In the genomic region with DNA sequence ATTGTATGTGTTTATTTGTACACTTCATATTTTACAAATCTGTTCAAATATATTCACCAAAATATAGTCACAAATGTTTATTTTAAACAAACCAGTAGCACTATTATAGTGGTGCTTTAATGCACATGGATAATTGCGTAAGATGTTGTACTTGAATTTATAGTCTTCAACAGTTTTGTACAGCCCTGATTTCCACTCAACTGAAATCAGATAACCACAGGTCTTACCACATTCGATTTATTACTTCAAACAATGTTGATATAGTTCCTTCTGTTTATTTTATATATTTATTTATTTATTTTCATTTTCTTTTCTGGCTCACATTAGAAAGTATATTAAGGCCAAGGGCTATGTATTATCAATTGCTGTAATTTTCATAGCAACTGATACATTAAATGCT, we compare ENCODE assay signal across 23 cellular contexts.
"Had no signal": no experiment of that assay in that cellular context is flagged by ENCODE, and none has a peak within 500 bp of the region (broad histone marks: within the 10 kb centered on the region; RNA-seq: fewer than 3 reads in every experiment).

No MANE protein-coding gene starts in this region.

- H3K27me3 ChIP-seq: esophagus squamous epithelium, ovary, suprapubic skin, vagina had no signal

- H3K4me1 Mint-ChIP-seq: immature natural killer cell; natural killer cell; stimulated activated naive B cell treated with anti-CD40 and anti-IgM and Interleukin-4, amounts not matched to agents 10 μg/mL and 1 μg/mL and 100 μg/mL, for 72 hours; stimulated activated naive CD8-positive, alpha-beta T cell treated with anti-CD3 and anti-CD28 coated beads, Interleukin-15, amount 100 ng/mL, for 72 hours had no signal

- H3K27ac ChIP-seq: esophagus squamous epithelium, lower lobe of right lung, ovary, psoas muscle, skin epidermis, suprapubic skin, vagina had no signal

- H3K4me3 ChIP-seq: esophagus squamous epithelium, lower lobe of right lung, ovary, psoas muscle, skin epidermis, suprapubic skin, vagina had no signal

- FAIRE-seq: keratinocyte had no signal

- H3K4me3 Mint-ChIP-seq: effector memory CD8-positive, alpha-beta T cell; immature natural killer cell; natural killer cell; stimulated activated naive B cell treated with anti-CD40 and anti-IgM and Interleukin-4, amounts not matched to agents 10 μg/mL and 1 μg/mL and 100 μg/mL, for 72 hours; stimulated activated naive CD8-positive, alpha-beta T cell treated with anti-CD3 and anti-CD28 coated beads, Interleukin-15, amount 100 ng/mL, for 72 hours had no signal

- H3K27me3 Mint-ChIP-seq: effector memory CD8-positive, alpha-beta T cell; stimulated activated naive B cell treated with anti-CD40 and anti-IgM and Interleukin-4, amounts not matched to agents 10 μg/mL and 1 μg/mL and 100 μg/mL, for 72 hours; stimulated activated naive CD8-positive, alpha-beta T cell treated with anti-CD3 and anti-CD28 coated beads, Interleukin-15, amount 100 ng/mL, for 72 hours had no signal

- H3K36me3 ChIP-seq: esophagus squamous epithelium, lower lobe of right lung, ovary, suprapubic skin, vagina had no signal

- H3K4me1 ChIP-seq: esophagus squamous epithelium, lower lobe of right lung, psoas muscle, suprapubic skin, vagina had no signal

- H3K9me3 ChIP-seq: esophagus squamous epithelium, lower lobe of right lung, ovary, suprapubic skin, vagina had no signal

- DNase-seq: cortex of kidney; effector memory CD8-positive, alpha-beta T cell; erythroblast; esophagus squamous epithelium; hypothalamus; immature natural killer cell; left ventricle myocardium superior; lower lobe of right lung; natural killer cell; occipital lobe; ovary; posterior cingulate gyrus; psoas muscle; right cardiac atrium; stimulated activated CD4-positive, alpha-beta T cell treated with anti-CD3 and anti-CD28 coated beads, Interleukin-15, amount 100 ng/mL, for 24 hours; stimulated activated CD4-positive, alpha-beta T cell treated with anti-CD3 and anti-CD28 coated beads, Interleukin-2, amount 100 ng/mL, for 48 hours; stimulated activated naive B cell treated with anti-CD40 and anti-IgM and Interleukin-4, amounts not matched to agents 10 μg/mL and 1 μg/mL and 100 μg/mL, for 72 hours; stimulated activated naive CD8-positive, alpha-beta T cell treated with anti-CD3 and anti-CD28 coated beads, Interleukin-15, amount 100 ng/mL, for 72 hours; trophoblast cell had no signal

- H3K36me3 Mint-ChIP-seq: immature natural killer cell; stimulated activated naive B cell treated with anti-CD40 and anti-IgM and Interleukin-4, amounts not matched to agents 10 μg/mL and 1 μg/mL and 100 μg/mL, for 72 hours had no signal

- H3K27ac Mint-ChIP-seq: effector memory CD8-positive, alpha-beta T cell; immature natural killer cell; natural killer cell; stimulated activated naive B cell treated with anti-CD40 and anti-IgM and Interleukin-4, amounts not matched to agents 10 μg/mL and 1 μg/mL and 100 μg/mL, for 72 hours; stimulated activated naive CD8-positive, alpha-beta T cell treated with anti-CD3 and anti-CD28 coated beads, Interleukin-15, amount 100 ng/mL, for 72 hours had no signal

- ATAC-seq: effector memory CD8-positive, alpha-beta T cell; left ventricle myocardium superior; lower lobe of right lung; natural killer cell; psoas muscle; right cardiac atrium; stimulated activated naive B cell treated with anti-CD40 and anti-IgM and Interleukin-4, amounts not matched to agents 10 μg/mL and 1 μg/mL and 100 μg/mL, for 72 hours; stimulated activated naive CD8-positive, alpha-beta T cell treated with anti-CD3 and anti-CD28 coated beads, Interleukin-15, amount 100 ng/mL, for 72 hours had no signal
